In the genomic region with DNA sequence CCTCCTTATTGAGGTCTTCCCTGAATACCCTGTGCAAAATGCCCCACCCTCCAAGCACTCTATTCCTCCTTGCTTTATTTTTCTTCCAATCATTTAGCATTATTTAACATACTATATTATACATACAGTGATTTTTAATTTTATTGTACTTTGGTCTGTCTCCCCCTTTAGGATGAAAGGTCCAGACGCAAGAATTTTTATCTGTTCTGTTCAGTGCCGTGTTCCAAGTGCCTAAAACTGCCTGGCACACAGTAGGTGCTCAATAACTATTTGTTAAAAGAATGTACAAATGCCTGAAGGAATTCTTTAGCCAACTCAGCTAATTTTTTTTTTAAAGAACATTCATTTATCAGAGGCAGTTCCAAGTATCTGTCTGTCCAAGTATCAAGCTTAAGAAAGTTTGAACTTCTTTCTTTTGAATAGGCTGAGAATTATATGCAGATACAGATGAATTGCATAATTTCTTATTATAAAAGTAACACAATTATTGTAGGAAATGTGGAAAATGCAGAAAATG, we compare ENCODE assay signal across 18 cellular contexts. TPM values are rescaled to one million over a fixed set of nuclear protein-coding genes. Genes with fewer than 3 reads are reported as not detected.
DNase-seq lines count a peak whose midpoint lies in the region; ATAC-seq and TF ChIP-seq lines count a peak whose summit lies in the region.
"Had no signal": no experiment of that assay in that cellular context is flagged by ENCODE, and none has a peak within 500 bp of the region (broad histone marks: within the 10 kb centered on the region; RNA-seq: fewer than 3 reads in every experiment).

No MANE protein-coding gene starts in this region.

- TF ChIP-seq POLR2A in esophagus squamous epithelium (IDR thresholded peaks at IDR 0.05): no peak

- H4K20me1 ChIP-seq in SK-N-SH (ENCODE audit: insufficient read depth): no peaks in the 10 kb centered on the region
- H4K20me1 ChIP-seq: BLaER1 treated with 17β-estradiol and CSF1 and Interleukin-3, amounts not matched to agents 10 nM and 100 nM had no signal

- H3K9me3 Mint-ChIP-seq in endodermal cell: peaks cover 5% of the 10 kb centered on the region
- H3K9me3 Mint-ChIP-seq: CD8-positive, alpha-beta T cell had no signal

- H3K4me1 ChIP-seq in SK-N-SH (ENCODE audit: control insufficient read depth in 1 of 2, insufficient read depth in 2 of 2, low read depth in 1 of 2, low read length in 1 of 2): no peaks in the 10 kb centered on the region
- H3K4me1 ChIP-seq in endodermal cell (ENCODE audit: control insufficient read depth, insufficient read depth, low read length): peaks cover 3% of the 10 kb centered on the region
- no peaks in the 10 kb centered on the region for H3K4me1 ChIP-seq in esophagus squamous epithelium
- H3K4me1 ChIP-seq: BLaER1 treated with 17β-estradiol and CSF1 and Interleukin-3, amounts not matched to agents 10 nM and 100 nM had no signal

- no peak for TF ChIP-seq RAD21 in SK-N-SH (IDR thresholded peaks at IDR 0.05; ENCODE audit: low read length)

- H3K27me3 ChIP-seq in SK-N-SH (ENCODE audit: insufficient read depth) (peaks cover 6% of the 10 kb centered on the region; the same call in 1 of the 2 replicates), endodermal cell (ENCODE audit: control insufficient read depth, insufficient read depth, low read length, poor library complexity, severe bottlenecking) (no peaks in the 10 kb centered on the region), esophagus squamous epithelium (no peaks in the 10 kb centered on the region)
- H3K27me3 ChIP-seq: BLaER1 treated with 17β-estradiol and CSF1 and Interleukin-3, amounts not matched to agents 10 nM and 100 nM had no signal

- H3K27ac Mint-ChIP-seq in endodermal cell: peak overlapping the region; percentile 18
- H3K27ac Mint-ChIP-seq: B cell; CD8-positive, alpha-beta T cell had no signal

- no peak overlapping the region for H3K4me3 Mint-ChIP-seq in endodermal cell
- H3K4me3 Mint-ChIP-seq: B cell; CD8-positive, alpha-beta T cell had no signal

- no peak overlapping the region for H3K27ac ChIP-seq in SK-N-SH (ENCODE audit: low read depth in 2 of 2, low read length in 1 of 2)
- no peak overlapping the region for H3K27ac ChIP-seq in endodermal cell (ENCODE audit: low read depth, low read length)
- H3K27ac ChIP-seq in esophagus squamous epithelium: no peak overlapping the region
- H3K27ac ChIP-seq: 22Rv1; A549; BLaER1 treated with 17β-estradiol and CSF1 and Interleukin-3, amounts not matched to agents 10 nM and 100 nM had no signal

- H3K9ac ChIP-seq in SK-N-SH (no peak overlapping the region), endodermal cell (ENCODE audit: extremely low read depth, low read length, poor library complexity, severe bottlenecking) (no peak overlapping the region)
- H3K9ac ChIP-seq: BLaER1 treated with 17β-estradiol and CSF1 and Interleukin-3, amounts not matched to agents 10 nM and 100 nM had no signal

- in situ Hi-C loops in astrocyte of the spinal cord (cut with HindIII; ENCODE audit: low sequenced_read_pairs): no loop called here

- H3K9me3 ChIP-seq in SK-N-SH: no peaks in the 10 kb centered on the region
- peaks cover 11% of the 10 kb centered on the region for H3K9me3 ChIP-seq in endodermal cell (ENCODE audit: control insufficient read depth, low read length)
- H3K9me3 ChIP-seq in esophagus squamous epithelium: no peaks in the 10 kb centered on the region
- H3K9me3 ChIP-seq: A549 had no signal

- H3K4me3 ChIP-seq in SK-N-SH (ENCODE audit: low read depth in 2 of 2, low read length in 1 of 2): no peak overlapping the region
- H3K4me3 ChIP-seq in astrocyte of the spinal cord (ENCODE audit: low read depth, low read length): no peak overlapping the region
- H3K4me3 ChIP-seq in endodermal cell (ENCODE audit: low read length): no peak overlapping the region
- H3K4me3 ChIP-seq in esophagus squamous epithelium: no peak overlapping the region
- H3K4me3 ChIP-seq: A549; BLaER1 treated with 17β-estradiol and CSF1 and Interleukin-3, amounts not matched to agents 10 nM and 100 nM had no signal

- intact Hi-C loops in Right ventricle myocardium inferior (cut with DNase I) (no loop called here), esophagus squamous epithelium (cut with DNase I) (no loop called here)

- POLR2A ChIA-PET in SK-N-SH (lab: Yijun Ruan, JAX): interaction anchor here (0.7 kb wide), 1 partner anchor 279 kb away, joined by 3 read pairs; no protein-coding TSS in a partner anchor

- no peak overlapping the region for H2AFZ ChIP-seq in SK-N-SH (ENCODE audit: low read depth)

- no peaks in the 10 kb centered on the region for H3K79me2 ChIP-seq in SK-N-SH (ENCODE audit: insufficient read depth)

- no peaks in the 10 kb centered on the region for H3F3A ChIP-seq in SK-N-SH (replicated peaks; ENCODE audit: insufficient read depth)

- no peaks in the 10 kb centered on the region for H3K27me3 Mint-ChIP-seq in endodermal cell (ENCODE audit: insufficient read depth)
- H3K27me3 Mint-ChIP-seq: B cell had no signal

- H3K36me3 ChIP-seq in SK-N-SH (replicated peaks in 1 of 2; ENCODE audit: control insufficient read depth in 1 of 2, insufficient read depth in 2 of 2, low read length in 1 of 2) (no peaks in the 10 kb centered on the region), endodermal cell (ENCODE audit: control insufficient read depth, insufficient read depth, low read length) (no peaks in the 10 kb centered on the region), esophagus squamous epithelium (no peaks in the 10 kb centered on the region)
- H3K36me3 ChIP-seq: BLaER1 treated with 17β-estradiol and CSF1 and Interleukin-3, amounts not matched to agents 10 nM and 100 nM had no signal

- 62% methylated on average over 2 of the region's 2 CpGs for WGBS in SK-N-SH (ENCODE audit: low lambda C conversion rate)
- 60% methylated on average over 2 of the region's 2 CpGs; no CpG with 5 or more reads in 1 of the 2 experiments for WGBS in endodermal cell (ENCODE audit: insufficient coverage in 1 of 2, insufficient read length in 1 of 2), 2 experiments
- 19 to 31% methylated on average over 2 of the region's 2 CpGs for WGBS in esophagus squamous epithelium, 2 donors

- H3K4me2 ChIP-seq in SK-N-SH: no peak overlapping the region
- H3K4me2 ChIP-seq: A549; BLaER1 treated with 17β-estradiol and CSF1 and Interleukin-3, amounts not matched to agents 10 nM and 100 nM had no signal

- peak; percentile 19; the same call in 1 of the 2 replicates for TF ChIP-seq CTCF in SK-N-SH (IDR thresholded peaks at IDR 0.05)
- peak; percentile 3 for TF ChIP-seq CTCF in astrocyte of the spinal cord (IDR thresholded peaks at IDR 0.05; ENCODE audit: low read depth, low read length)
- no peak for TF ChIP-seq CTCF in endodermal cell (conservative IDR thresholded peaks at IDR 0.05)
- TF ChIP-seq CTCF in esophagus squamous epithelium (IDR thresholded peaks at IDR 0.05): no peak

- ATAC-seq in SK-N-SH treated with all-trans-retinoic acid at 6 μM for 48 hours: no peak
- ATAC-seq in Right ventricle myocardium inferior: no peak
- ATAC-seq: CD8-positive, alpha-beta T cell; HCT116 had no signal

- no peak for DNase-seq in SK-N-SH
- no peak for DNase-seq in astrocyte of the spinal cord (ENCODE audit: low read depth, low spot score)
- no peak for DNase-seq in endodermal cell
- no peak for DNase-seq in stimulated activated CD4-positive, alpha-beta T cell treated with anti-CD3 and anti-CD28 coated beads, Interleukin-15, amount 100 ng/mL, for 24 hours
- DNase-seq in Right ventricle myocardium inferior (ENCODE audit: missing footprints): no peak
- no peak for DNase-seq in esophagus squamous epithelium (lab: John Stamatoyannopoulos, UW)
- DNase-seq: Calu3; CD8-positive, alpha-beta T cell; DMS79 treated with DMSO at 0.1 percent for 48 hours; GF-D8; GOT3; H7 had no signal

- H3K9me2 ChIP-seq in SK-N-SH: no peaks in the 10 kb centered on the region

- CTCF ChIA-PET in SK-N-SH (lab: Yijun Ruan, JAX): no interaction called here

- TF ChIP-seq EP300 in SK-N-SH (IDR thresholded peaks at IDR 0.05; ENCODE audit: borderline replicate concordance in 1 of 2, low read depth in 1 of 2, low read length in 1 of 2): no peak

- H3K36me3 Mint-ChIP-seq in endodermal cell (ENCODE audit: low read depth): no peaks in the 10 kb centered on the region
- H3K36me3 Mint-ChIP-seq: CD8-positive, alpha-beta T cell had no signal

- peaks cover 10% of the 10 kb centered on the region for H3K4me1 Mint-ChIP-seq in endodermal cell
- H3K4me1 Mint-ChIP-seq: B cell had no signal

TF ChIP-seq in SK-N-SH, 30 proteins besides CTCF, POLR2A, EP300 and RAD21 (continues in another document):
- TF ChIP-seq, protein P1, sequence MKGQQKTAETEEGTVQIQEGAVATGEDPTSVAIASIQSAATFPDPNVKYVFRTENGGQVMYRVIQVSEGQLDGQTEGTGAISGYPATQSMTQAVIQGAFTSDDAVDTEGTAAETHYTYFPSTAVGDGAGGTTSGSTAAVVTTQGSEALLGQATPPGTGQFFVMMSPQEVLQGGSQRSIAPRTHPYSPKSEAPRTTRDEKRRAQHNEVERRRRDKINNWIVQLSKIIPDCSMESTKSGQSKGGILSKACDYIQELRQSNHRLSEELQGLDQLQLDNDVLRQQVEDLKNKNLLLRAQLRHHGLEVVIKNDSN (IDR thresholded peaks at IDR 0.05; ENCODE audit: borderline replicate concordance, low read depth): no peak
- TF ChIP-seq FOXM1 (IDR thresholded peaks at IDR 0.05; ENCODE audit: low read depth) (no peak), NFIC (IDR thresholded peaks at IDR 0.05; ENCODE audit: borderline replicate concordance) (no peak)

TF ChIP-seq in SK-N-SH treated with all-trans-retinoic acid at 6 μM for 48 hours, 23 proteins besides CTCF, POLR2A, EP300 and RAD21 (continues in another document):
- TF ChIP-seq TCF4 (CRISPR knock-in tag; IDR thresholded peaks at IDR 0.05; ENCODE audit: borderline replicate concordance) (no peak), GLIS3 (CRISPR knock-in tag; IDR thresholded peaks at IDR 0.05) (no peak), RARB (CRISPR knock-in tag; IDR thresholded peaks at IDR 0.05) (no peak), PPARA (CRISPR knock-in tag; IDR thresholded peaks at IDR 0.05; ENCODE audit: borderline replicate concordance) (no peak)

RNA-seq across cellular contexts. Expression of a gene that starts 34.1 kb away (rescaled TPM):
- polyA plus RNA-seq in SK-N-SH (2012; rRNA removed): 16.0 and 20.0 TPM in 2 replicates
- polyA plus RNA-seq in SK-N-SH (2012; cell fraction: cytosol; rRNA removed): 17.7 and 17.9 TPM in 2 replicates
- 21.0 and 37.5 TPM in 2 replicates for polyA plus RNA-seq in SK-N-SH (2012; cell fraction: nucleus; rRNA removed)
- total RNA-seq in endodermal cell (100 to 1,000 TPM in 1 of 2 donors, 10 to 100 TPM in 1; 94.3 to 114 TPM), Right ventricle myocardium inferior (10.7 TPM), esophagus squamous epithelium (10 to 100 TPM; 12.7 to 37.3 (median 23.0) TPM)
- 49.6 TPM for polyA plus RNA-seq in endodermal cell (2013, experiment 1 of 2)
- polyA plus RNA-seq in endodermal cell (2013, experiment 2 of 2): 53.2 TPM

Comparison
In these comparisons a context has a peak if more than half of its experiments do, and no peak if none do; other contexts are left out.
1. CTCF ChIP-seq: peak in SK-N-SH (single experiment) and astrocyte of the spinal cord (single experiment); none in endodermal cell (single experiment) and esophagus squamous epithelium (0 of 6).